ENCODE assay signal across 1 cellular context in the genomic region with DNA sequence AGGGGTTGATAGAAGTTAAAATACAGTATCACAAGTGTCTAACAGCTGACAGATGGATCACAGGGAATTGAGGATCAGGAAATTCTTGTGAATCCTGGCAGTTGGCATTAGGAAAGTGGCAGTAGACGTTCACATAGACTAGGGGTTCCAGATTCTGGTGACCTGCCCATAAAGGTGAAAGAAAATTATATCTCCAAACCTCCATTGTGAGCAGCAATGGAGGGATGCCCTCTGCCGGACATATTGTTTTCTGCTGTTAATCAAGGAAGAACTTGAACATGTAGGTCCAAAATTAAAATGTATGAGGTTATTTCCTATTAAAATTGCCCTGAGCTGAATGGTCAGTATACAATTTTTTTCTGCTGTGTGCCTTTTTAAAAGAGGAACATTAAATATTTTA.
TF ChIP-seq lines count a peak whose summit lies in the region.

No MANE protein-coding gene starts in this region.

TF ChIP-seq in HepG2, 621 proteins besides CTCF, POLR2A, EP300 and RAD21 (continued from another document):
- TF ChIP-seq SKI (IDR thresholded peaks at IDR 0.05; ENCODE audit: partially characterized antibody) (no peak), NCOR1 (IDR thresholded peaks at IDR 0.05; ENCODE audit: borderline replicate concordance, low read length) (no peak), ZNF737 (CRISPR knock-in tag; IDR thresholded peaks at IDR 0.05; ENCODE audit: borderline replicate concordance) (no peak)
- TF ChIP-seq, protein P1, sequence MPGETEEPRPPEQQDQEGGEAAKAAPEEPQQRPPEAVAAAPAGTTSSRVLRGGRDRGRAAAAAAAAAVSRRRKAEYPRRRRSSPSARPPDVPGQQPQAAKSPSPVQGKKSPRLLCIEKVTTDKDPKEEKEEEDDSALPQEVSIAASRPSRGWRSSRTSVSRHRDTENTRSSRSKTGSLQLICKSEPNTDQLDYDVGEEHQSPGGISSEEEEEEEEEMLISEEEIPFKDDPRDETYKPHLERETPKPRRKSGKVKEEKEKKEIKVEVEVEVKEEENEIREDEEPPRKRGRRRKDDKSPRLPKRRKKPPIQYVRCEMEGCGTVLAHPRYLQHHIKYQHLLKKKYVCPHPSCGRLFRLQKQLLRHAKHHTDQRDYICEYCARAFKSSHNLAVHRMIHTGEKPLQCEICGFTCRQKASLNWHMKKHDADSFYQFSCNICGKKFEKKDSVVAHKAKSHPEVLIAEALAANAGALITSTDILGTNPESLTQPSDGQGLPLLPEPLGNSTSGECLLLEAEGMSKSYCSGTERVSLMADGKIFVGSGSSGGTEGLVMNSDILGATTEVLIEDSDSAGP (CRISPR knock-in tag; IDR thresholded peaks at IDR 0.05; ENCODE audit: borderline replicate concordance): no peak
